11 cellular contexts compared by ENCODE assay signal in genomic region chr3:77081240-77081661, GRCh38. TPM values are rescaled to one million over a fixed set of nuclear protein-coding genes. Genes with fewer than 3 reads are reported as not detected.
DNase-seq lines count a peak whose midpoint lies in the region; ATAC-seq and TF ChIP-seq lines count a peak whose summit lies in the region.
"Had no signal": no experiment of that assay in that cellular context is flagged by ENCODE, and none has a peak within 500 bp of the region (broad histone marks: within the 10 kb centered on the region; RNA-seq: fewer than 3 reads in every experiment).

No MANE protein-coding gene starts in this region.

- peaks cover 12% of the 10 kb centered on the region for H3K9me3 Mint-ChIP-seq in activated CD8-positive, alpha-beta memory T cell treated with anti-CD3 and anti-CD28 coated beads, Interleukin-2, amount 10 ng/mL, durations not matched to agents 7 days and 5 days (ENCODE audit: low read depth)

- DNase-seq in Daoy (ENCODE audit: low read depth): peak; percentile 33
- DNase-seq in NCI-H2107 treated with DMSO at 0.1 percent for 48 hours (lab: John Stamatoyannopoulos, UW; ENCODE audit: unreplicated experiment): peak; percentile 62
- peak; percentile 92 for DNase-seq in cerebellar cortex (ENCODE audit: low spot score)
- DNase-seq in lung (ENCODE audit: low spot score): peak; percentile 65
- DNase-seq in activated CD8-positive, alpha-beta memory T cell treated with anti-CD3 and anti-CD28 coated beads, Interleukin-2, amount 10 ng/mL, durations not matched to agents 7 days and 5 days: no peak

- H3K27me3 Mint-ChIP-seq in activated CD8-positive, alpha-beta memory T cell treated with anti-CD3 and anti-CD28 coated beads, Interleukin-2, amount 10 ng/mL, durations not matched to agents 7 days and 5 days: no peaks in the 10 kb centered on the region

- H3K27me3 ChIP-seq in lung (ENCODE audit: control insufficient read depth, insufficient read depth): no peaks in the 10 kb centered on the region

- WGBS in lung, 2 donors: 38 to 65% methylated on average over 3 of the region's 3 CpGs

- no peaks in the 10 kb centered on the region for H3K9me3 ChIP-seq in lung (ENCODE audit: control insufficient read depth in 2 of 2, insufficient read depth in 1 of 2, low read length in 1 of 2)

- no peak overlapping the region for H3K4me3 Mint-ChIP-seq in activated CD8-positive, alpha-beta memory T cell treated with anti-CD3 and anti-CD28 coated beads, Interleukin-2, amount 10 ng/mL, durations not matched to agents 7 days and 5 days

- H3K27ac Mint-ChIP-seq in activated CD8-positive, alpha-beta memory T cell treated with anti-CD3 and anti-CD28 coated beads, Interleukin-2, amount 10 ng/mL, durations not matched to agents 7 days and 5 days: no peak overlapping the region

- TF ChIP-seq CTCF in lung (IDR thresholded peaks at IDR 0.05; ENCODE audit: control extremely low read depth, extremely low read depth): no peak

- H3K36me3 ChIP-seq in lung (ENCODE audit: control insufficient read depth in 2 of 2, insufficient read depth in 2 of 2, low read length in 2 of 2): no peaks in the 10 kb centered on the region

- no peaks in the 10 kb centered on the region for H3K36me3 Mint-ChIP-seq in activated CD8-positive, alpha-beta memory T cell treated with anti-CD3 and anti-CD28 coated beads, Interleukin-2, amount 10 ng/mL, durations not matched to agents 7 days and 5 days

- no peak overlapping the region for H3K27ac ChIP-seq in lung (ENCODE audit: low read depth in 1 of 2, low read length in 1 of 2)
- H3K27ac ChIP-seq: HL-60, parathyroid adenoma had no signal

- CTCF ChIA-PET in activated CD8-positive, alpha-beta memory T cell treated with anti-CD3 and anti-CD28 coated beads, Interleukin-2, amount 10 ng/mL, durations not matched to agents 7 days and 5 days (lab: Charles Lee): no interaction called here

- H3K4me1 Mint-ChIP-seq in activated CD8-positive, alpha-beta memory T cell treated with anti-CD3 and anti-CD28 coated beads, Interleukin-2, amount 10 ng/mL, durations not matched to agents 7 days and 5 days: no peaks in the 10 kb centered on the region

- H3K4me3 ChIP-seq in lung: no peak overlapping the region

- no peaks in the 10 kb centered on the region for H3K4me1 ChIP-seq in lung (ENCODE audit: control insufficient read depth in 2 of 2, insufficient read depth in 2 of 2, low read length in 2 of 2)
- H3K4me1 ChIP-seq: parathyroid adenoma had no signal

- peak; percentile 83 for ATAC-seq in lung (ENCODE audit: insufficient read depth, low FRiP score)
- ATAC-seq in HG03571 (IDR thresholded peaks at IDR 0.05; ENCODE audit: unreplicated experiment): no peak
- ATAC-seq in activated CD8-positive, alpha-beta memory T cell treated with anti-CD3 and anti-CD28 coated beads, Interleukin-2, amount 10 ng/mL, durations not matched to agents 7 days and 5 days: no peak
- no peak for ATAC-seq in HG02763 (IDR thresholded peaks at IDR 0.05; ENCODE audit: unreplicated experiment)
- ATAC-seq in GM18909 (IDR thresholded peaks at IDR 0.05; ENCODE audit: poor library complexity, unreplicated experiment): no peak

RNA-seq across cellular contexts. Expression of gene ROBO2, which starts 41.4 kb away (rescaled TPM):
- not detected in 2 replicates for total RNA-seq in Daoy (2014; rRNA removed; shearing (Covaris generic))
- 10 to 100 TPM in 1 of 2 donors, 1 to 10 TPM in 1; 6.0 to 72.4 TPM for total RNA-seq in lung
- under 1 TPM; 0.30 to 0.55 TPM for polyA plus RNA-seq in lung
- not detected for total RNA-seq in activated CD8-positive, alpha-beta memory T cell treated with anti-CD3 and anti-CD28 coated beads, Interleukin-2, amount 10 ng/mL, durations not matched to agents 7 days and 5 days
- total RNA-seq: RPMI7951 had no signal
